ENCODE assay signal across 7 cellular contexts in the genomic region with DNA sequence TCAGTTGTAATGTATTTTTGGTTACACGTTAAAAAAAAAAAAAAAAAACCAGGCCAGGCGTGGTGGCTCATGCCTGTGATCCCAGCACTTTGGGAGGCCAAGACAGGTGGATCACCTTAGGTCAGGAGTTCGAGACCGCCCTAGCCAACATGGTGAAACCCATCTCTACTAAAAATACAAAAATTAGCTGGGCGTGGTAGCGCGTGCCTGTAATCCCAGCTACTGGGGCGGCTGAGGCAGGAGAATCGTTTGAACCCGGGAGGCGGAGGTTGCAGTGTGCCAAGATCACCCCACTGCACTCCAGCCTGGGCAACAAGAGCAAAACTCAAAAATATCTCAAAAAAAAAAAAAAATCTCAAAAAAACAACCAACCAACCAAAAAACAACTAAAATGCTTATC. TPM values are rescaled to one million over a fixed set of nuclear protein-coding genes. Genes with fewer than 3 reads are reported as not detected.
DNase-seq lines count a peak whose midpoint lies in the region; ATAC-seq and TF ChIP-seq lines count a peak whose summit lies in the region.
"Not testable (repeated sequence)": the region's sequence is repeated elsewhere in the genome, so short reads cannot be mapped to it uniquely, and the experiment has no call there.

No MANE protein-coding gene starts in this region.

- H3K9me2 ChIP-seq in GM23248 (ENCODE audit: insufficient read depth); PC-9 (ENCODE audit: insufficient read depth): not testable (repeated sequence)

- peaks cover 52% of the 10 kb centered on the region for H4K20me1 ChIP-seq in GM23248 (ENCODE audit: insufficient read depth)
- peaks cover 65% of the 10 kb centered on the region for H4K20me1 ChIP-seq in PC-9 (ENCODE audit: insufficient read depth)

- in situ Hi-C loops in GM23248 (cut with MboI) = not testable (repeated sequence)

- H3K27ac Mint-ChIP-seq in activated T-helper 1 cell treated with anti-CD3 and anti-CD28 coated beads, Interleukin-12 subunit alpha, Interleukin-12 subunit beta, Interleukin-2, Interleukin-4 antibody, amounts not matched to agents 30 ng/mL and 10 ng/mL and 1 ng/mL, durations not matched to agents 14 hours and 24 hours and 36 hours = peak overlapping the region; percentile 29
- H3K27ac Mint-ChIP-seq in naive thymus-derived CD4-positive, alpha-beta T cell = peak overlapping the region in 5 of 9 donors; percentile 41 to 93 (median 66)

- H3K4me3 ChIP-seq in GM23248 = peak overlapping the region; percentile 93
- H3K4me3 ChIP-seq in PC-9 = peak overlapping the region; percentile 91; the same call in 1 of the 2 replicates
- peak overlapping the region; percentile 89 for H3K4me3 ChIP-seq in coronary artery
- H3K4me3 ChIP-seq in heart left ventricle = peak overlapping the region in 10 of 12 donors; percentile 79 to 95 (median 89)
- peak overlapping the region; percentile 71 for H3K4me3 ChIP-seq in naive thymus-derived CD4-positive, alpha-beta T cell (ENCODE audit: low read length)
- peak overlapping the region; percentile 100 for H3K4me3 ChIP-seq in skeletal muscle satellite cell (ENCODE audit: low read length)

- H3K27ac ChIP-seq in GM23248 (peak overlapping the region; percentile 80), coronary artery (peak overlapping the region; percentile 97 to 99), heart left ventricle (peak overlapping the region in 6 of 12 donors; percentile 93 to 100 (median 98))
- not testable (repeated sequence) for H3K27ac ChIP-seq in PC-9; naive thymus-derived CD4-positive, alpha-beta T cell (ENCODE audit: low read depth, low read length)

- not testable (repeated sequence) for H3K27me3 Mint-ChIP-seq in activated T-helper 1 cell treated with anti-CD3 and anti-CD28 coated beads, Interleukin-12 subunit alpha, Interleukin-12 subunit beta, Interleukin-2, Interleukin-4 antibody, amounts not matched to agents 30 ng/mL and 10 ng/mL and 1 ng/mL, durations not matched to agents 14 hours and 24 hours and 36 hours (ENCODE audit: insufficient read depth); naive thymus-derived CD4-positive, alpha-beta T cell

- H3K36me3 Mint-ChIP-seq in activated T-helper 1 cell treated with anti-CD3 and anti-CD28 coated beads, Interleukin-12 subunit alpha, Interleukin-12 subunit beta, Interleukin-2, Interleukin-4 antibody, amounts not matched to agents 30 ng/mL and 10 ng/mL and 1 ng/mL, durations not matched to agents 14 hours and 24 hours and 36 hours (ENCODE audit: low read depth) = peaks cover 24% of the 10 kb centered on the region
- not testable (repeated sequence) for H3K36me3 Mint-ChIP-seq in naive thymus-derived CD4-positive, alpha-beta T cell

- H3K9ac ChIP-seq in GM23248 (peak overlapping the region; percentile 89), skeletal muscle satellite cell (ENCODE audit: low read depth, low read length) (peak overlapping the region; percentile 99)

- POLR2A ChIA-PET in PC-9 (lab: Charles Lee; ENCODE audit: unreplicated experiment); naive thymus-derived CD4-positive, alpha-beta T cell (lab: Charles Lee): not testable (repeated sequence)

- H3K4me3 Mint-ChIP-seq in activated T-helper 1 cell treated with anti-CD3 and anti-CD28 coated beads, Interleukin-12 subunit alpha, Interleukin-12 subunit beta, Interleukin-2, Interleukin-4 antibody, amounts not matched to agents 30 ng/mL and 10 ng/mL and 1 ng/mL, durations not matched to agents 14 hours and 24 hours and 36 hours = peak overlapping the region; percentile 94
- H3K4me3 Mint-ChIP-seq in naive thymus-derived CD4-positive, alpha-beta T cell = peak overlapping the region; percentile 71 to 99 (median 96)

- H3K36me3 ChIP-seq in GM23248 (ENCODE audit: low read depth); PC-9 (ENCODE audit: low read depth); heart left ventricle; naive thymus-derived CD4-positive, alpha-beta T cell (ENCODE audit: control insufficient read depth in 2 of 3, insufficient read depth in 3 of 3, low read length in 3 of 3); skeletal muscle satellite cell (ENCODE audit: insufficient read depth, low read length): not testable (repeated sequence)

- H3K4me2 ChIP-seq in GM23248 (ENCODE audit: unreplicated experiment) = peak overlapping the region; percentile 97
- H3K4me2 ChIP-seq in PC-9 = peak overlapping the region; percentile 98
- peak overlapping the region; percentile 94 for H3K4me2 ChIP-seq in skeletal muscle satellite cell (ENCODE audit: low read length)

- ATAC-seq in heart left ventricle; naive thymus-derived CD4-positive, alpha-beta T cell: not testable (repeated sequence)

- BruUV-seq in PC-9 (replicated peaks; lab: Mats Ljungman, UMichigan) = not testable (repeated sequence)

- not testable (repeated sequence) for TF ChIP-seq POLR2A in heart left ventricle (IDR thresholded peaks at IDR 0.05)

- not testable (repeated sequence) for H2AFZ ChIP-seq in GM23248, PC-9

- H3K9me3 ChIP-seq in GM23248 (ENCODE audit: low read depth); PC-9 (ENCODE audit: insufficient read depth, low read depth); heart left ventricle; naive thymus-derived CD4-positive, alpha-beta T cell (ENCODE audit: control insufficient read depth in 2 of 3, low read length in 3 of 3); skeletal muscle satellite cell (replicated peaks; ENCODE audit: low read length): not testable (repeated sequence)

- WGBS in GM23248 (ENCODE audit: low coverage in 1 of 2, low lambda C conversion rate in 2 of 2, missing lambda C conversion rate in 2 of 2), 2 experiments = 89 to 93% methylated on average over 11 of the region's 11 CpGs
- 61 to 76% (median 71%) methylated on average over 11 of the region's 11 CpGs for WGBS in heart left ventricle, 4 donors

- H3K4me1 ChIP-seq in GM23248 (ENCODE audit: insufficient read depth) = peaks cover 62% of the 10 kb centered on the region
- peaks cover 25% of the 10 kb centered on the region for H3K4me1 ChIP-seq in PC-9 (replicated peaks; ENCODE audit: insufficient read depth)
- peaks cover 8 to 72% (median 59%) of the 10 kb centered on the region in 12 donors for H3K4me1 ChIP-seq in heart left ventricle
- peaks cover 50 to 53% of the 10 kb centered on the region in 2 donors for H3K4me1 ChIP-seq in naive thymus-derived CD4-positive, alpha-beta T cell (ENCODE audit: control insufficient read depth in 2 of 2, insufficient read depth in 2 of 2, low read length in 2 of 2)
- peaks cover 49% of the 10 kb centered on the region for H3K4me1 ChIP-seq in skeletal muscle satellite cell (ENCODE audit: control insufficient read depth, insufficient read depth, low read length)

- H3K9me3 Mint-ChIP-seq in activated T-helper 1 cell treated with anti-CD3 and anti-CD28 coated beads, Interleukin-12 subunit alpha, Interleukin-12 subunit beta, Interleukin-2, Interleukin-4 antibody, amounts not matched to agents 30 ng/mL and 10 ng/mL and 1 ng/mL, durations not matched to agents 14 hours and 24 hours and 36 hours; naive thymus-derived CD4-positive, alpha-beta T cell: not testable (repeated sequence)

- peaks cover 46% of the 10 kb centered on the region for H3F3A ChIP-seq in GM23248 (ENCODE audit: insufficient read depth)
- not testable (repeated sequence) for H3F3A ChIP-seq in PC-9 (ENCODE audit: insufficient read depth, low read depth)

- TF ChIP-seq CTCF in PC-9 (conservative IDR thresholded peaks at IDR 0.05); coronary artery (IDR thresholded peaks at IDR 0.05); heart left ventricle (IDR thresholded peaks at IDR 0.05): not testable (repeated sequence)

- H3K4me1 Mint-ChIP-seq in activated T-helper 1 cell treated with anti-CD3 and anti-CD28 coated beads, Interleukin-12 subunit alpha, Interleukin-12 subunit beta, Interleukin-2, Interleukin-4 antibody, amounts not matched to agents 30 ng/mL and 10 ng/mL and 1 ng/mL, durations not matched to agents 14 hours and 24 hours and 36 hours (ENCODE audit: low read depth) = peaks cover 63% of the 10 kb centered on the region
- H3K4me1 Mint-ChIP-seq in naive thymus-derived CD4-positive, alpha-beta T cell = peaks cover 48 to 82% (median 73%) of the 10 kb centered on the region in 7 donors

- H3K79me2 ChIP-seq in GM23248 (ENCODE audit: insufficient read depth) = peaks cover 78% of the 10 kb centered on the region
- H3K79me2 ChIP-seq in PC-9 (ENCODE audit: low read depth) = peaks cover 77% of the 10 kb centered on the region

- H3K27me3 ChIP-seq in GM23248 (replicated peaks; ENCODE audit: insufficient read depth); PC-9 (ENCODE audit: insufficient read depth, low read depth); heart left ventricle; naive thymus-derived CD4-positive, alpha-beta T cell (ENCODE audit: control insufficient read depth in 2 of 2, insufficient read depth in 2 of 2, low read length in 2 of 2); skeletal muscle satellite cell (ENCODE audit: control insufficient read depth, insufficient read depth, low read length): not testable (repeated sequence)

- DNase-seq in GM23248; PC-9; activated T-helper 1 cell treated with anti-CD3 and anti-CD28 coated beads, Interleukin-12 subunit alpha, Interleukin-12 subunit beta, Interleukin-2, Interleukin-4 antibody, amounts not matched to agents 30 ng/mL and 10 ng/mL and 1 ng/mL, durations not matched to agents 14 hours and 24 hours and 36 hours (ENCODE audit: low spot score); coronary artery (ENCODE audit: low spot score); heart left ventricle; naive thymus-derived CD4-positive, alpha-beta T cell: not testable (repeated sequence)

- intact Hi-C loops in PC-9 (cut with micrococcal nuclease; ENCODE audit: unreplicated experiment) (loop anchor here (10.0 kb wide), 3 partner anchors 141 to 321 kb away; partner anchors contain the start of gene EPC1), heart left ventricle (cut with DNase I) (loop anchor here in 6 of 10 donors (10.0 kb wide), 5 partner anchors 91 to 321 kb away; partner anchors contain the start of gene EPC1 (in 1 of the 6))
- intact Hi-C loops in activated T-helper 1 cell treated with anti-CD3 and anti-CD28 coated beads, Interleukin-12 subunit alpha, Interleukin-12 subunit beta, Interleukin-2, Interleukin-4 antibody, amounts not matched to agents 30 ng/mL and 10 ng/mL and 1 ng/mL, durations not matched to agents 14 hours and 24 hours and 36 hours (cut with micrococcal nuclease) = loop anchor here (5.0 to 10.0 kb wide), 2 partner anchors 36 to 391 kb away; partner anchors contain the start of gene CCDC7
- intact Hi-C loops in naive thymus-derived CD4-positive, alpha-beta T cell (cut with micrococcal nuclease) = loop anchor here (10.0 kb wide), 6 partner anchors 729 to 1709 kb away; partner anchors contain the start of genes MAP3K8 (in 1 of the 2) and MTPAP (in 1 of the 2)

- CTCF ChIA-PET in PC-9 (lab: Charles Lee) = not testable (repeated sequence)
- CTCF ChIA-PET in naive thymus-derived CD4-positive, alpha-beta T cell (lab: Charles Lee) = interaction anchor here (0.7 kb wide), 1 partner anchor 930 kb away, joined by 3 read pairs; no protein-coding TSS in a partner anchor

RNA-seq across cellular contexts. Expression of gene KIF5B, which starts 2.8 kb away (rescaled TPM):
- total RNA-seq in GM23248 (2014; rRNA removed; shearing (Covaris generic)) = 133 and 137 TPM in 2 replicates
- polyA plus RNA-seq in GM23248 (2016; fragmentation: Nextera tagmentation; extraction: Ambion mirVana) (79.6 and 81.5 TPM in 2 replicates), heart left ventricle (10 to 100 TPM; 65.6 to 82.6 TPM)
- total RNA-seq in PC-9 (2021) (64.9 and 76.9 TPM in 2 replicates), heart left ventricle (100 to 1,000 TPM; 108 to 178 (median 150) TPM)
- 80.7 and 83.4 TPM in 2 replicates for total RNA-seq in activated T-helper 1 cell treated with anti-CD3 and anti-CD28 coated beads, Interleukin-12 subunit alpha, Interleukin-12 subunit beta, Interleukin-2, Interleukin-4 antibody, amounts not matched to agents 30 ng/mL and 10 ng/mL and 1 ng/mL, durations not matched to agents 14 hours and 24 hours and 36 hours
- total RNA-seq in naive thymus-derived CD4-positive, alpha-beta T cell = 10 to 100 TPM; 42.2 to 66.0 (median 46.3) TPM
- 10 to 100 TPM; 19.7 to 20.3 TPM for polyA plus RNA-seq in naive thymus-derived CD4-positive, alpha-beta T cell
- 116 and 118 TPM in 2 replicates for total RNA-seq in skeletal muscle satellite cell (2012; rRNA removed)
